Comparison of ENCODE assay signal across 8 cellular contexts in genomic region chr5:10306806-10307205, GRCh38. TPM values are rescaled to one million over a fixed set of nuclear protein-coding genes. Genes with fewer than 3 reads are reported as not detected.
DNase-seq lines count a peak whose midpoint lies in the region; ATAC-seq and TF ChIP-seq lines count a peak whose summit lies in the region.

No MANE protein-coding gene starts in this region.

- TF ChIP-seq CTCF in C4-2B (conservative IDR thresholded peaks at IDR 0.05), result no peak
- no peak for TF ChIP-seq CTCF in coronary artery (IDR thresholded peaks at IDR 0.05)
- TF ChIP-seq CTCF in GM10248 (IDR thresholded peaks at IDR 0.05; ENCODE audit: control extremely low read depth, extremely low read depth, low read depth, missing control alignments), result no peak

- CTCF ChIA-PET in GM10248 (lab: Yijun Ruan, JAX), result no interaction called here

- DNase-seq in NCI-H146 (lab: John Stamatoyannopoulos, UW), result peak; percentile 37
- no peak for DNase-seq in coronary artery (ENCODE audit: low spot score)
- DNase-seq in natural killer cell treated with Interleukin-12 subunit alpha and Interleukin-12 subunit beta and Interleukin-15 and Interleukin-18, amount 100 ng/mL, for 72 hours (ENCODE audit: low spot score), result no peak
- DNase-seq in GM10248 (ENCODE audit: extremely low spot score), result no peak

- H3K4me3 ChIP-seq in coronary artery, result peak overlapping the region; percentile 92

- H3K27ac ChIP-seq in C4-2B, result peak overlapping the region; percentile 90
- H3K27ac ChIP-seq in coronary artery, result peak overlapping the region in 1 of 2 donors; percentile 94

- H3K9me3 Mint-ChIP-seq in natural killer cell treated with Interleukin-12 subunit alpha and Interleukin-12 subunit beta and Interleukin-15 and Interleukin-18, amount 100 ng/mL, for 72 hours, result no peaks in the 10 kb centered on the region

- POLR2A ChIA-PET in GM10248 (lab: Yijun Ruan, JAX), result no interaction called here

- H3K27ac Mint-ChIP-seq in natural killer cell treated with Interleukin-12 subunit alpha and Interleukin-12 subunit beta and Interleukin-15 and Interleukin-18, amount 100 ng/mL, for 72 hours, result no peak overlapping the region

- peaks cover 27 to 31% of the 10 kb centered on the region in 2 donors for H3K27me3 Mint-ChIP-seq in natural killer cell treated with Interleukin-12 subunit alpha and Interleukin-12 subunit beta and Interleukin-15 and Interleukin-18, amount 100 ng/mL, for 72 hours

- ATAC-seq in natural killer cell treated with Interleukin-12 subunit alpha and Interleukin-12 subunit beta and Interleukin-15 and Interleukin-18, amount 100 ng/mL, for 72 hours, result no peak
- ATAC-seq in GM19455 (IDR thresholded peaks at IDR 0.05; ENCODE audit: unreplicated experiment) (no peak), HG03432 (IDR thresholded peaks at IDR 0.05; ENCODE audit: unreplicated experiment) (no peak), HG02571 (IDR thresholded peaks at IDR 0.05; ENCODE audit: unreplicated experiment) (no peak)

- H3K36me3 Mint-ChIP-seq in natural killer cell treated with Interleukin-12 subunit alpha and Interleukin-12 subunit beta and Interleukin-15 and Interleukin-18, amount 100 ng/mL, for 72 hours, result no peaks in the 10 kb centered on the region

- H3K4me3 Mint-ChIP-seq in natural killer cell treated with Interleukin-12 subunit alpha and Interleukin-12 subunit beta and Interleukin-15 and Interleukin-18, amount 100 ng/mL, for 72 hours, result peak overlapping the region; percentile 86

- peaks cover 9 to 13% of the 10 kb centered on the region in 2 donors for H3K4me1 Mint-ChIP-seq in natural killer cell treated with Interleukin-12 subunit alpha and Interleukin-12 subunit beta and Interleukin-15 and Interleukin-18, amount 100 ng/mL, for 72 hours (ENCODE audit: low read depth in 2 of 2)

RNA-seq across cellular contexts. Expression of gene CMBL, which starts 0.9 kb away (rescaled TPM):
- total RNA-seq in natural killer cell treated with Interleukin-12 subunit alpha and Interleukin-12 subunit beta and Interleukin-15 and Interleukin-18, amount 100 ng/mL, for 72 hours, result under 1 TPM in 1 of 2 donors, not detected in 1; 0.36 TPM

RNA-seq across cellular contexts. Expression of gene MARCHF6, which starts 46.7 kb away (rescaled TPM):
- 100 to 1,000 TPM; 114 to 120 TPM for total RNA-seq in natural killer cell treated with Interleukin-12 subunit alpha and Interleukin-12 subunit beta and Interleukin-15 and Interleukin-18, amount 100 ng/mL, for 72 hours

RNA-seq across cellular contexts. Expression of gene CCT5, which starts 56.7 kb away (rescaled TPM):
- total RNA-seq in natural killer cell treated with Interleukin-12 subunit alpha and Interleukin-12 subunit beta and Interleukin-15 and Interleukin-18, amount 100 ng/mL, for 72 hours, result 100 to 1,000 TPM; 311 to 417 TPM

RNA-seq across cellular contexts. Expression of gene ATPSCKMT, which starts 57.1 kb away (rescaled TPM):
- 10 to 100 TPM; 20.5 to 40.9 TPM for total RNA-seq in natural killer cell treated with Interleukin-12 subunit alpha and Interleukin-12 subunit beta and Interleukin-15 and Interleukin-18, amount 100 ng/mL, for 72 hours
